Comparison of ENCODE assay signal across 8 cellular contexts in the genomic region with DNA sequence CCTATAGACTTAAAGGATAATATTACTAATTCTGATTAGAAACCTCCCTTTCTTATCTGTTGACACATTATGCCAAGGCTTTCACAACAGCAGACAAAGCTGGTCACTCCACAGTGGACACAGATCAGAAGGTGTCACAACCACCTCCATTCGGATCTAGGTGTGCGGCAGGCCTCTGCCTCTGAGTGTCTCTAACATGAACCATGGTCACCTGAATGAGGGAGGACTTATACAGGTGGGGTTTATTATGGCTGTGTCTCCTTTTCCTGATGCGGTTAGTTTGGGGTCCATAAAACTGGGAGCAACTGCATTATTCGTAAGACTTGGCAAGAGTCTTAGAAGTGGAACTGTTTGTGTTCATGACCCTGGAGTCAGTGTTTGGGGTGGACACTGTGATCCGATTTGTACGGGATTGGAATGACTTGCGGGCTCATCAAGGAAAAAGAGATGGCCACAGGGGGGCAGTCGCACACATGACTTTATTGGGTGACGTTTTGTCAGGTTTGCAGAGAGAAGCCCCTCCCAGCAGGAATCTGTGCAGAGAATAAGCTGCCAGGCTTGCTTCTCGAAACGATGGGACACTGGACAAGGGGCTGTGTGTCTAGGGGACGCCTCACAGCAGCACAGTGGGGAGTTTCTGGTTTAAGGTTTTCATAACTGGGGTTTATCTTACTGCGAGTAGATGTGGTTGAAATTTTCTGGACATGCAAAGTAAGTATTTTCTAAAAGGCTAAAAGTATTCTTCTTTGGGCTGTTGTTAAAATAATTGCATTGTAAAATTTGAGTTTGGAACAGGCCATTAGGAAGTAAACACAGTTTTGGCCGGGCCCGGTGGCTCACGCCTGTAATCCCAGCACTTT.
A peak's percentile ranks its signal among the peaks of the same experiment; 100 is the strongest.
DNase-seq lines count a peak whose midpoint lies in the region; ATAC-seq and TF ChIP-seq lines count a peak whose summit lies in the region.

No MANE protein-coding gene starts in this region.

- H2AFZ ChIP-seq in KMS-11 (ENCODE audit: low read depth), result no peak overlapping the region

- DNase-seq in GM10266 (ENCODE audit: extremely low spot score) (peak; percentile 58), RWPE2 (ENCODE audit: low spot score) (no peak), left cardiac atrium (peak; percentile 66), renal cortical epithelial cell (ENCODE audit: low read depth) (peak; percentile 38)
- peak; percentile 61 for DNase-seq in activated naive CD4-positive, alpha-beta T cell treated with anti-CD3 and anti-CD28 coated beads, Interleukin-2, amount 50 U/mL, for 16 hours

- H3K36me3 ChIP-seq in KMS-11 (ENCODE audit: insufficient read depth), result no peaks in the 10 kb centered on the region
- no peaks in the 10 kb centered on the region for H3K36me3 ChIP-seq in RWPE2 (ENCODE audit: low read depth)

- H3K4me1 ChIP-seq in KMS-11 (ENCODE audit: low read depth, poor library complexity, severe bottlenecking) (no peaks in the 10 kb centered on the region), RWPE2 (ENCODE audit: insufficient read depth, poor library complexity, severe bottlenecking) (no peaks in the 10 kb centered on the region)

- no peak overlapping the region for H3K27ac ChIP-seq in KMS-11
- H3K27ac ChIP-seq in RWPE2 (ENCODE audit: poor library complexity, severe bottlenecking), result no peak overlapping the region

- no peaks in the 10 kb centered on the region for H3K9me3 ChIP-seq in RWPE2 (ENCODE audit: severe bottlenecking)

- no peaks in the 10 kb centered on the region for H4K20me1 ChIP-seq in KMS-11 (ENCODE audit: insufficient read depth)

- H3K27me3 ChIP-seq in KMS-11 (ENCODE audit: insufficient read depth, low read depth) (no peaks in the 10 kb centered on the region), RWPE2 (ENCODE audit: insufficient read depth, poor library complexity, severe bottlenecking) (peaks cover 6% of the 10 kb centered on the region)

- intact Hi-C loops in left cardiac atrium (cut with DNase I), result loop anchor here (2.0 to 10.0 kb wide), 2 partner anchors 137 to 139 kb away; no protein-coding TSS in a partner anchor

- TF ChIP-seq CTCF in GM10266 (IDR thresholded peaks at IDR 0.05; ENCODE audit: control insufficient read depth, insufficient read depth, low read depth, missing control alignments), result peak; percentile 62
- TF ChIP-seq CTCF in KMS-11 (conservative IDR thresholded peaks at IDR 0.05; ENCODE audit: low read depth, low read length), result peak; percentile 83
- TF ChIP-seq CTCF in RWPE2 (IDR thresholded peaks at IDR 0.05; ENCODE audit: poor library complexity, severe bottlenecking), result peak; percentile 76

- ATAC-seq in RWPE2 (ENCODE audit: low read depth) (peak; percentile 75), left cardiac atrium (peak; percentile 41 to 70), HG02852 (IDR thresholded peaks at IDR 0.05; ENCODE audit: unreplicated experiment) (no peak), HG02610 (IDR thresholded peaks at IDR 0.05; ENCODE audit: unreplicated experiment) (no peak)

- H3K4me3 ChIP-seq in KMS-11 (IDR thresholded peaks at IDR 0.05; ENCODE audit: insufficient read depth, low read depth, low read length), result no peak overlapping the region
- H3K4me3 ChIP-seq in RWPE2 (ENCODE audit: severe bottlenecking), result no peak overlapping the region

- H3K79me2 ChIP-seq in KMS-11 (ENCODE audit: insufficient read depth, low read depth), result no peaks in the 10 kb centered on the region

- no peak overlapping the region for H3K4me2 ChIP-seq in KMS-11

- H3K9ac ChIP-seq in KMS-11, result no peak overlapping the region

Comparison
In these comparisons a context has a peak if more than half of its experiments do, and no peak if none do; other contexts are left out.
1. ATAC-seq: peak in RWPE2 (single experiment) and left cardiac atrium (2 of 2); none in HG02852 (single experiment) and HG02610 (single experiment).
2. Peak in every context shown above with its lines, with median percentiles within 50 percentile points of each other: CTCF ChIP-seq.